In genomic region chr2:181894381-181894780, GRCh38 we compare ENCODE assay signal across 12 cellular contexts. TPM values are rescaled to one million over a fixed set of nuclear protein-coding genes. Genes with fewer than 3 reads are reported as not detected.
DNase-seq lines count a peak whose midpoint lies in the region; ATAC-seq, FAIRE-seq and TF ChIP-seq lines count a peak whose summit lies in the region.
"Had no signal": no experiment of that assay in that cellular context is flagged by ENCODE, and none has a peak within 500 bp of the region (broad histone marks: within the 10 kb centered on the region; RNA-seq: fewer than 3 reads in every experiment).

No MANE protein-coding gene starts in this region.

- H3K27ac Mint-ChIP-seq in nephron progenitor cell (no peak overlapping the region), T-helper 17 cell (no peak overlapping the region)
- H3K27ac Mint-ChIP-seq: activated B cell treated with CpG ODN at 0.5 μM for 24 hours; activated naive CD4-positive, alpha-beta T cell treated with anti-CD3 and anti-CD28 coated beads, Interleukin-2, amount 50 U/mL, for 72 hours had no signal

- H3K9ac ChIP-seq in HepG2 (ENCODE audit: insufficient read depth, low read depth, low read length) = peak overlapping the region; percentile 37; the same call in 1 of the 2 replicates

- TF ChIP-seq POLR2A in HepG2 (IDR thresholded peaks at IDR 0.05; ENCODE audit: insufficient read depth in 1 of 2, low read depth in 2 of 2, low read length in 2 of 2) = no peak
- no peak for TF ChIP-seq POLR2A in right lobe of liver (IDR thresholded peaks at IDR 0.05)

- peak overlapping the region; percentile 27 to 96 (median 80); a peak in 5 of 6 replicates for H3K4me3 ChIP-seq in HepG2 (replicated peaks in 1 of 3; ENCODE audit: insufficient read depth in 1 of 3, low read depth in 2 of 3, low read length in 3 of 3)
- peak overlapping the region in 1 of 3 donors; percentile 79 for H3K4me3 ChIP-seq in right lobe of liver
- peak overlapping the region in 55 of 59 donors; percentile 10 to 96 (median 86) for H3K4me3 ChIP-seq in dorsolateral prefrontal cortex

- FAIRE-seq in HepG2 (lab: Jason Lieb, UNC) = no peak

- peaks cover 45% of the 10 kb centered on the region for H3K79me2 ChIP-seq in HepG2 (ENCODE audit: insufficient read depth, low read length)

- CTCF ChIA-PET in HepG2 (lab: Yijun Ruan, JAX; ENCODE audit: low intra/inter-chr PET ratio, low total read pairs) = no interaction called here

- H3K9me3 ChIP-seq in HepG2 (ENCODE audit: low read length) (no peaks in the 10 kb centered on the region), right lobe of liver (no peaks in the 10 kb centered on the region), T-helper 17 cell (ENCODE audit: control insufficient read depth, low read length, poor library complexity, severe bottlenecking) (no peaks in the 10 kb centered on the region)
- H3K9me3 ChIP-seq: testis had no signal

- H3K4me3 Mint-ChIP-seq in nephron progenitor cell (peak overlapping the region; percentile 97), T-helper 17 cell (no peak overlapping the region)
- H3K4me3 Mint-ChIP-seq: activated B cell treated with CpG ODN at 0.5 μM for 24 hours had no signal

- ATAC-seq in HepG2 (no peak), right lobe of liver (no peak), T-helper 17 cell (no peak)
- ATAC-seq: activated naive CD4-positive, alpha-beta T cell treated with anti-CD3 and anti-CD28 coated beads, Interleukin-2, amount 50 U/mL, for 72 hours had no signal

- no peaks in the 10 kb centered on the region for H3K9me3 Mint-ChIP-seq in nephron progenitor cell
- H3K9me3 Mint-ChIP-seq: activated B cell treated with CpG ODN at 0.5 μM for 24 hours; activated naive CD4-positive, alpha-beta T cell treated with anti-CD3 and anti-CD28 coated beads, Interleukin-2, amount 50 U/mL, for 72 hours had no signal

- H3K4me1 Mint-ChIP-seq in nephron progenitor cell (peaks cover 69% of the 10 kb centered on the region), T-helper 17 cell (peaks cover 23% of the 10 kb centered on the region)

- TF ChIP-seq CTCF in HepG2 (CRISPR knock-in tag; IDR thresholded peaks at IDR 0.05) (no peak), right lobe of liver (IDR thresholded peaks at IDR 0.05) (no peak), dorsolateral prefrontal cortex (IDR thresholded peaks at IDR 0.05 in 54 of 56, conservative IDR thresholded peaks at IDR 0.05 in 2 of 56; ENCODE audit: low read depth in 1 of 56, partially characterized antibody in 56 of 56) (no peak), nephron progenitor cell (IDR thresholded peaks at IDR 0.05) (no peak)

- POLR2A ChIA-PET in HepG2 (lab: Yijun Ruan, JAX) = no interaction called here

- WGBS in HepG2 (ENCODE audit: low lambda C conversion rate) = 85% methylated on average over 3 of the region's 3 CpGs
- WGBS in right lobe of liver (ENCODE audit: insufficient coverage, low coverage, low lambda C conversion rate, missing lambda C conversion rate) = 58% methylated on average over 3 of the region's 3 CpGs

- H3K4me1 ChIP-seq in HepG2 (ENCODE audit: insufficient read depth, low read length) (peaks cover 69% of the 10 kb centered on the region), right lobe of liver (peaks cover 0 to 43% (median 17%) of the 10 kb centered on the region in 4 donors)

- TF ChIP-seq EP300 in HepG2 (IDR thresholded peaks at IDR 0.05; ENCODE audit: low read depth in 2 of 2, low read length in 2 of 2) (no peak), HepG2 (CRISPR knock-in tag; IDR thresholded peaks at IDR 0.05; ENCODE audit: borderline replicate concordance) (no peak)

- in situ Hi-C loops in HepG2 (cut with HindIII; ENCODE audit: extremely low pct_ligation_motif_present, low pct_unique_long_range_greater_than_20kb) = loop anchor here (5.0 kb wide), 1 partner anchor 142 kb away; no protein-coding TSS in a partner anchor

- H3K36me3 Mint-ChIP-seq in nephron progenitor cell (ENCODE audit: low read depth) (peaks cover 22% of the 10 kb centered on the region), T-helper 17 cell (ENCODE audit: low read depth) (peaks cover 5% of the 10 kb centered on the region)

- DNase-seq in HepG2 (ENCODE audit: low spot score) (no peak), right lobe of liver (no peak), dorsolateral prefrontal cortex (no peak), nephron progenitor cell (no peak), MV-4-11 (lab: John Stamatoyannopoulos, UW) (no peak), NCI-H1694 treated with DMSO at 0.1 percent for 48 hours (lab: John Stamatoyannopoulos, UW) (no peak), T-helper 17 cell (no peak)
- DNase-seq in activated CD8-positive, alpha-beta memory T cell treated with anti-CD3 and anti-CD28 coated beads, Interleukin-2, amount 50 U/mL, for 4 hours = no peak
- DNase-seq: activated B cell treated with CpG ODN at 0.5 μM for 24 hours, KBM-7, testis had no signal

- H4K20me1 ChIP-seq in HepG2 (ENCODE audit: insufficient read depth, low read length) = peaks cover 4% of the 10 kb centered on the region; the same call in 1 of the 2 replicates

- H2AFZ ChIP-seq in HepG2 (ENCODE audit: low read length) = no peak overlapping the region

- peak overlapping the region; percentile 83 for H3K4me2 ChIP-seq in HepG2 (ENCODE audit: low read depth, low read length)

- no TSS peak for BruUV-seq in HepG2 (replicated peaks; lab: Mats Ljungman, UMichigan)

- no peaks in the 10 kb centered on the region for H3K27me3 ChIP-seq in HepG2 (ENCODE audit: control insufficient read depth in 1 of 2, insufficient read depth in 2 of 2, low read length in 2 of 2)
- H3K27me3 ChIP-seq in right lobe of liver = no peaks in the 10 kb centered on the region
- H3K27me3 ChIP-seq in dorsolateral prefrontal cortex = no peaks in the 10 kb centered on the region
- H3K27me3 ChIP-seq: testis had no signal

- peaks cover 0 to 16% of the 10 kb centered on the region in 2 experiments; a peak in 3 of 5 replicates for H3K36me3 ChIP-seq in HepG2 (replicated peaks in 1 of 2; ENCODE audit: control insufficient read depth in 1 of 2, insufficient read depth in 2 of 2, low read length in 2 of 2)
- H3K36me3 ChIP-seq in right lobe of liver = peaks cover 0 to 10% (median 2%) of the 10 kb centered on the region in 4 donors

- peaks cover 3% of the 10 kb centered on the region for H3K27me3 Mint-ChIP-seq in nephron progenitor cell (ENCODE audit: low read depth, poor library complexity)
- H3K27me3 Mint-ChIP-seq in T-helper 17 cell = peaks cover 16% of the 10 kb centered on the region

- H3K27ac ChIP-seq in HepG2 (ENCODE audit: extremely low read length, insufficient read depth, low read length) (peak overlapping the region; percentile 15), right lobe of liver (no peak overlapping the region), dorsolateral prefrontal cortex (peak overlapping the region in 28 of 59 donors; percentile 2 to 99 (median 23))

- TF ChIP-seq RAD21 in HepG2 (CRISPR knock-in tag; IDR thresholded peaks at IDR 0.05) = no peak

- intact Hi-C loops in HepG2 (cut with micrococcal nuclease; ENCODE audit: unreplicated experiment) (loop anchor here (5.0 to 10.0 kb wide), 2 partner anchors 102 to 820 kb away; partner anchors contain the start of gene DNAJC10), right lobe of liver (cut with DNase I) (no loop called here), dorsolateral prefrontal cortex (cut with DNase I) (loop anchor here (5.0 to 10.0 kb wide), 6 partner anchors 47 to 912 kb away; partner anchors contain the start of genes PPP1R1C (in 1 of the 2) and UBE2E3 (in 1 of the 2))

TF ChIP-seq in HepG2, 621 proteins besides CTCF, POLR2A, EP300 and RAD21 (continues in another document):
- TF ChIP-seq RXRB (CRISPR knock-in tag; IDR thresholded peaks at IDR 0.05; ENCODE audit: borderline replicate concordance) = no peak
- no peak for TF ChIP-seq POLR2G (IDR thresholded peaks at IDR 0.05; ENCODE audit: low read depth, low read length)
- TF ChIP-seq ZNF230 (CRISPR knock-in tag; IDR thresholded peaks at IDR 0.05) = no peak
- no peak for TF ChIP-seq E2F1 (CRISPR knock-in tag; IDR thresholded peaks at IDR 0.05)
- no peak for TF ChIP-seq STAT5B (CRISPR knock-in tag; IDR thresholded peaks at IDR 0.05)

RNA-seq across cellular contexts. Expression of gene ITPRID2, which starts 2.9 kb away (rescaled TPM):
- total RNA-seq in HepG2 (2016; rRNA removed; fragmentation: Illumina TruSeq; extraction: Trizol) (61.4 and 62.3 TPM in 2 replicates), right lobe of liver (100 to 1,000 TPM in 2 of 6 experiments, 10 to 100 TPM in 4; 49.4 to 129 (median 74.5) TPM), dorsolateral prefrontal cortex (100 to 1,000 TPM; 109 to 304 (median 180) TPM), T-helper 17 cell (10 to 100 TPM; 32.9 to 77.1 TPM)
- total RNA-seq in HepG2 (2016; cell fraction: cytosol; rRNA removed; fragmentation: Illumina TruSeq; extraction: Trizol; ENCODE audit: low read depth) = 20.6 and 24.7 TPM in 2 replicates
- 58.6 TPM in 2 replicates for total RNA-seq in HepG2 (2016; cell fraction: insoluble cytoplasmic fraction; rRNA removed; fragmentation: Illumina TruSeq; extraction: Trizol)
- 55.8 and 67.6 TPM in 2 replicates for total RNA-seq in HepG2 (2016; cell fraction: membrane; rRNA removed; fragmentation: Illumina TruSeq; extraction: Trizol)
- 88.9 and 104 TPM in 2 replicates for total RNA-seq in HepG2 (2016; cell fraction: nucleus; rRNA removed; fragmentation: Illumina TruSeq; extraction: Trizol)
- 35.3 and 44.8 TPM in 2 replicates for polyA plus RNA-seq in HepG2 (2011; rRNA removed)
- 18.4 and 22.5 TPM in 2 replicates for polyA plus RNA-seq in HepG2 (2011; cell fraction: cytosol; rRNA removed)
- polyA plus RNA-seq in HepG2 (2011; cell fraction: nucleus; rRNA removed) = 53.6 and 55.5 TPM in 2 replicates
- 46.5 and 98.8 TPM in 2 replicates for polyA plus RNA-seq in HepG2 (2012)
- 11.8 and 15.3 TPM in 2 replicates for polyA plus RNA-seq in HepG2 (2016; cell fraction: cytosol; fragmentation: Illumina TruSeq; extraction: Trizol; ENCODE audit: low read depth)
- 41.0 and 41.5 TPM in 2 replicates for polyA plus RNA-seq in HepG2 (2016; cell fraction: insoluble cytoplasmic fraction; fragmentation: Illumina TruSeq; extraction: Trizol; ENCODE audit: low read depth)
- 30.8 and 35.3 TPM in 2 replicates for polyA plus RNA-seq in HepG2 (2016; cell fraction: membrane; fragmentation: Illumina TruSeq; extraction: Trizol; ENCODE audit: low read depth)
- 84.9 and 97.5 TPM in 2 replicates for polyA plus RNA-seq in HepG2 (2016; cell fraction: nucleus; fragmentation: Illumina TruSeq; extraction: Trizol; ENCODE audit: insufficient read depth, low read depth)
- polyA minus RNA-seq in HepG2 (2011; rRNA and poly(A)+ RNA removed; ENCODE audit: low replicate concordance) = 41.9 and 108 TPM in 2 replicates
- polyA minus RNA-seq in HepG2 (2011; cell fraction: cytosol; rRNA and poly(A)+ RNA removed) = 29.6 and 32.2 TPM in 2 replicates
- 110 and 150 TPM in 2 replicates for polyA minus RNA-seq in HepG2 (2011; cell fraction: nucleus; rRNA and poly(A)+ RNA removed)

Comparison
In these comparisons a context has a peak if more than half of its experiments do, and no peak if none do; other contexts are left out.
1. intact Hi-C loops: an anchor here in HepG2 (5.0 to 10.0 kb wide) and dorsolateral prefrontal cortex (5.0 to 10.0 kb wide); none called in right lobe of liver.